22 cellular contexts compared by ENCODE assay signal in the genomic region with DNA sequence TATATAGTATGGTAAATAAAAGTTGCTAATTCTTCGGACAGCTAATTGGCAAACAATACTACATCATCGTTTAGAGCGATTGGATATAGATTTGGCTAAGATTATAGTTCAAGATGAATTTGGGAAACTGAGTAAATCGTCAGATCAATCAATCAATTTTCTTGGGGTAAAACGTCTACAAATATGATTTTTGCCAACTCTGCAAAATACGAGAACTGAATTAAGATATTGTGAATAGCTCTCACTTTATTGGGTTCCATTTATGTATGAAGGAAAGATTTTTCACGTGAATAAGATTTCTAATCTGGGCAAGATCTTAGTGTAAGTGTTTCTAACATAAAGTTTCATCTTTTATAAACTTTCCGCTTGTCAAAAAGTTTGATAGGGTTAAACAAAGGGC.
DNase-seq lines count a peak whose midpoint lies in the region; ATAC-seq, FAIRE-seq and TF ChIP-seq lines count a peak whose summit lies in the region.
"Had no signal": no experiment of that assay in that cellular context is flagged by ENCODE, and none has a peak within 500 bp of the region (broad histone marks: within the 10 kb centered on the region; RNA-seq: fewer than 3 reads in every experiment).

No MANE protein-coding gene starts in this region.

- H2BK15ac ChIP-seq in H1 (ENCODE audit: low read length), result no peak overlapping the region

- TF ChIP-seq RAD21 in HepG2 (CRISPR knock-in tag; IDR thresholded peaks at IDR 0.05), result no peak
- TF ChIP-seq RAD21 in H1 (IDR thresholded peaks at IDR 0.05 in 1 of 2, conservative IDR thresholded peaks at IDR 0.05 in 1 of 2; ENCODE audit: low read depth in 2 of 2, low read length in 2 of 2), result no peak

- TF ChIP-seq EP300 in HepG2 (IDR thresholded peaks at IDR 0.05; ENCODE audit: low read depth in 2 of 2, low read length in 2 of 2), result no peak
- TF ChIP-seq EP300 in HepG2 (CRISPR knock-in tag; IDR thresholded peaks at IDR 0.05; ENCODE audit: borderline replicate concordance), result no peak
- TF ChIP-seq EP300 in H1 (IDR thresholded peaks at IDR 0.05; ENCODE audit: borderline replicate concordance in 1 of 2, low read depth in 2 of 2, low read length in 2 of 2), result no peak
- no peak for TF ChIP-seq EP300 in suprapubic skin (IDR thresholded peaks at IDR 0.05)

- WGBS in HepG2 (ENCODE audit: low lambda C conversion rate), result 96% methylated on average over 8 of the region's 8 CpGs
- 95% methylated on average over 8 of the region's 8 CpGs for WGBS in right lobe of liver (ENCODE audit: insufficient coverage, low coverage, low lambda C conversion rate, missing lambda C conversion rate)
- WGBS in H1 (ENCODE audit: extremely low coverage in 1 of 2, insufficient coverage in 1 of 2, insufficient read length in 1 of 2, insufficient replicate concordance in 2 of 2, low coverage in 1 of 2, low lambda C conversion rate in 2 of 2, missing lambda C conversion rate in 1 of 2), 2 experiments, result 96% methylated on average over 8 of the region's 8 CpGs; no CpG with 5 or more reads in 1 of the 2 experiments
- 98% methylated on average over 8 of the region's 8 CpGs for WGBS in suprapubic skin

- intact Hi-C loops in HepG2 (cut with micrococcal nuclease; ENCODE audit: unreplicated experiment), result no loop called here
- intact Hi-C loops in right lobe of liver (cut with DNase I), result no loop called here

- no peak overlapping the region for H3K4me3 ChIP-seq in HepG2 (replicated peaks in 1 of 3; ENCODE audit: insufficient read depth in 1 of 3, low read depth in 2 of 3, low read length in 3 of 3)
- H3K4me3 ChIP-seq in right lobe of liver, result no peak overlapping the region
- H3K4me3 ChIP-seq in H1 (ENCODE audit: extremely low read depth in 1 of 4, insufficient read depth in 2 of 4, low read depth in 3 of 4, low read length in 4 of 4), result no peak overlapping the region
- no peak overlapping the region for H3K4me3 ChIP-seq in suprapubic skin
- H3K4me3 ChIP-seq: GM12878, GM23248 had no signal

- H3K79me1 ChIP-seq in H1 (ENCODE audit: low read depth, low read length), result no peaks in the 10 kb centered on the region

- no peak overlapping the region for H4K91ac ChIP-seq in H1 (replicated peaks; ENCODE audit: insufficient read length, low read length)

- CTCF ChIA-PET in HepG2 (lab: Yijun Ruan, JAX; ENCODE audit: low intra/inter-chr PET ratio, low total read pairs) (no interaction called here), H1 (lab: Charles Lee; ENCODE audit: partially characterized antibody) (interaction anchor here (0.6 to 0.7 kb wide), 3 partner anchors 14 to 182 kb away, joined by 3 to 4 read pairs (median 3); no protein-coding TSS in a partner anchor)

- H3K79me2 ChIP-seq in HepG2 (ENCODE audit: insufficient read depth, low read length) (no peaks in the 10 kb centered on the region), H1 (ENCODE audit: control insufficient read depth in 1 of 2, insufficient read depth in 2 of 2, low read length in 2 of 2) (no peaks in the 10 kb centered on the region)

- H2AFZ ChIP-seq in HepG2 (ENCODE audit: low read length) (no peak overlapping the region), H1 (ENCODE audit: low read length) (no peak overlapping the region)

- DNase-seq in HepG2 (ENCODE audit: low spot score), result no peak
- no peak for DNase-seq in right lobe of liver
- no peak for DNase-seq in H1 (ENCODE audit: low read depth in 1 of 2, low spot score in 2 of 2)
- DNase-seq in suprapubic skin (ENCODE audit: low spot score in 2 of 2), result no peak
- DNase-seq in NCI-H2196 (lab: John Stamatoyannopoulos, UW; ENCODE audit: unreplicated experiment), result no peak
- DNase-seq in HTR-8/SVneo (ENCODE audit: insufficient read length, low spot score), result no peak
- DNase-seq: BE2C; C1 segment of cervical spinal cord; CD4-positive, CD25-positive, alpha-beta regulatory T cell; CD8-positive, alpha-beta memory T cell; COR-L47; DMS 273 treated with DMSO at 0.1 percent for 48 hours; DMS53; DND-41; EL; GM23248; HCEC 1CT had no signal

- BruUV-seq in HepG2 (replicated peaks; lab: Mats Ljungman, UMichigan), result no TSS peak

- H3K18ac ChIP-seq in H1 (ENCODE audit: extremely low read depth, low read length), result no peak overlapping the region

- no peak overlapping the region for H3K56ac ChIP-seq in H1 (replicated peaks; ENCODE audit: insufficient read length, low read depth, low read length)

- no peak overlapping the region for H2BK20ac ChIP-seq in H1 (ENCODE audit: low read length)

- ATAC-seq in HepG2, result no peak
- no peak for ATAC-seq in right lobe of liver
- no peak for ATAC-seq in GM21528 (IDR thresholded peaks at IDR 0.05; ENCODE audit: low FRiP score, unreplicated experiment)
- ATAC-seq: GM12878 had no signal

- H3K9me3 ChIP-seq in HepG2 (ENCODE audit: low read length) (no peaks in the 10 kb centered on the region), right lobe of liver (no peaks in the 10 kb centered on the region), H1 (ENCODE audit: insufficient read depth in 2 of 2, low read depth in 1 of 2, low read length in 1 of 2) (no peaks in the 10 kb centered on the region), suprapubic skin (no peaks in the 10 kb centered on the region)
- H3K9me3 ChIP-seq: BE2C had no signal

- no peak for TF ChIP-seq POLR2A in HepG2 (IDR thresholded peaks at IDR 0.05; ENCODE audit: insufficient read depth in 1 of 2, low read depth in 2 of 2, low read length in 2 of 2)
- no peak for TF ChIP-seq POLR2A in right lobe of liver (IDR thresholded peaks at IDR 0.05)
- no peak for TF ChIP-seq POLR2A in H1 (IDR thresholded peaks at IDR 0.05; ENCODE audit: control extremely low read depth in 1 of 2, low read depth in 2 of 2, low read length in 2 of 2)
- TF ChIP-seq POLR2A in suprapubic skin (IDR thresholded peaks at IDR 0.05), result no peak

- TF ChIP-seq CTCF in HepG2 (CRISPR knock-in tag; IDR thresholded peaks at IDR 0.05) (no peak), right lobe of liver (IDR thresholded peaks at IDR 0.05) (no peak), H1 (IDR thresholded peaks at IDR 0.05; ENCODE audit: control extremely low read depth in 1 of 3, insufficient read depth in 1 of 3, low read depth in 1 of 3, low read length in 3 of 3) (no peak), suprapubic skin (IDR thresholded peaks at IDR 0.05) (no peak)

- H2AK5ac ChIP-seq in H1 (ENCODE audit: low read depth, low read length), result no peak overlapping the region

- no peak overlapping the region for H2BK12ac ChIP-seq in H1 (ENCODE audit: low read depth, low read length)

- no peak overlapping the region for H3K4ac ChIP-seq in H1 (replicated peaks; ENCODE audit: insufficient read length, low read depth, low read length)

- no peak overlapping the region for H2BK120ac ChIP-seq in H1 (replicated peaks; ENCODE audit: low read depth, low read length)

- POLR2A ChIA-PET in HepG2 (lab: Yijun Ruan, JAX) (interaction anchor here (1.6 kb wide), 1 partner anchor 25 kb away, joined by 6 read pairs; no protein-coding TSS in a partner anchor), H1 (lab: Charles Lee; ENCODE audit: partially characterized antibody) (interaction anchor here (0.6 kb wide), 1 partner anchor 334 kb away, joined by 3 read pairs; no protein-coding TSS in a partner anchor)

- in situ Hi-C loops in HepG2 (cut with HindIII; ENCODE audit: extremely low pct_ligation_motif_present, low pct_unique_long_range_greater_than_20kb), result no loop called here

- H3K27ac ChIP-seq in HepG2 (ENCODE audit: extremely low read length, insufficient read depth, low read length), result no peak overlapping the region
- no peak overlapping the region for H3K27ac ChIP-seq in right lobe of liver
- no peak overlapping the region for H3K27ac ChIP-seq in H1 (ENCODE audit: low read depth, low read length)
- peak overlapping the region; percentile 54 for H3K27ac ChIP-seq in suprapubic skin
- H3K27ac ChIP-seq: 22Rv1 had no signal

- no peaks in the 10 kb centered on the region for H4K20me1 ChIP-seq in HepG2 (ENCODE audit: insufficient read depth, low read length)
- H4K20me1 ChIP-seq in H1 (replicated peaks in 1 of 2; ENCODE audit: control insufficient read depth in 1 of 2, insufficient read depth in 2 of 2, low read length in 2 of 2), result no peaks in the 10 kb centered on the region

- no peak overlapping the region for H2BK5ac ChIP-seq in H1 (ENCODE audit: low read depth, low read length)

- H3K27me3 ChIP-seq in HepG2 (ENCODE audit: control insufficient read depth in 1 of 2, insufficient read depth in 2 of 2, low read length in 2 of 2) (no peaks in the 10 kb centered on the region), right lobe of liver (no peaks in the 10 kb centered on the region), H1 (replicated peaks in 1 of 4; ENCODE audit: control insufficient read depth in 3 of 4, extremely low read depth in 1 of 4, insufficient read depth in 3 of 4, low read length in 3 of 4) (no peaks in the 10 kb centered on the region), suprapubic skin (no peaks in the 10 kb centered on the region)
- H3K27me3 ChIP-seq: BE2C had no signal

- H3K14ac ChIP-seq in H1 (ENCODE audit: insufficient read length), result no peak overlapping the region

- no peak overlapping the region for H4K5ac ChIP-seq in H1 (ENCODE audit: insufficient read length, low read depth, low read length)

- no peaks in the 10 kb centered on the region; the same call in 1 of the 2 replicates for H3K23me2 ChIP-seq in H1 (ENCODE audit: low read depth, low read length)

- H3K4me2 ChIP-seq in HepG2 (ENCODE audit: low read depth, low read length) (no peak overlapping the region), H1 (ENCODE audit: insufficient read depth in 1 of 2, low read depth in 2 of 2, low read length in 2 of 2) (no peak overlapping the region)

- no peaks in the 10 kb centered on the region for H3K36me3 ChIP-seq in HepG2 (replicated peaks in 1 of 2; ENCODE audit: control insufficient read depth in 1 of 2, insufficient read depth in 2 of 2, low read length in 2 of 2)
- no peaks in the 10 kb centered on the region for H3K36me3 ChIP-seq in right lobe of liver
- no peaks in the 10 kb centered on the region for H3K36me3 ChIP-seq in H1 (ENCODE audit: control insufficient read depth in 2 of 4, insufficient read depth in 4 of 4, low read length in 3 of 4)
- H3K36me3 ChIP-seq in suprapubic skin, result no peaks in the 10 kb centered on the region
- H3K36me3 ChIP-seq: BE2C had no signal

- no peak overlapping the region for H4K8ac ChIP-seq in H1 (ENCODE audit: extremely low read depth, insufficient read depth, low read length)

- FAIRE-seq in HepG2 (lab: Jason Lieb, UNC) (no peak), H1 (lab: Jason Lieb, UNC) (no peak), HTR-8/SVneo (lab: Jason Lieb, UNC) (no peak)
- FAIRE-seq: GM12878, GM19239, H54 had no signal

- H3K23ac ChIP-seq in H1 (ENCODE audit: insufficient read length), result no peak overlapping the region

- H3K9ac ChIP-seq in HepG2 (ENCODE audit: insufficient read depth, low read depth, low read length) (no peak overlapping the region), H1 (replicated peaks in 1 of 4; ENCODE audit: extremely low read depth in 1 of 4, low read depth in 3 of 4, low read length in 3 of 4) (no peak overlapping the region)

- H3K4me1 ChIP-seq in HepG2 (ENCODE audit: insufficient read depth, low read length) (peaks cover 26% of the 10 kb centered on the region), right lobe of liver (peaks cover 0 to 7% (median 3%) of the 10 kb centered on the region in 4 donors), H1 (replicated peaks in 1 of 4; ENCODE audit: control insufficient read depth in 3 of 4, insufficient read depth in 4 of 4, low read length in 3 of 4) (no peaks in the 10 kb centered on the region), suprapubic skin (peaks cover 16% of the 10 kb centered on the region)
- H3K4me1 ChIP-seq: BE2C had no signal
